ENCODE assay signal across 8 cellular contexts in the genomic region with DNA sequence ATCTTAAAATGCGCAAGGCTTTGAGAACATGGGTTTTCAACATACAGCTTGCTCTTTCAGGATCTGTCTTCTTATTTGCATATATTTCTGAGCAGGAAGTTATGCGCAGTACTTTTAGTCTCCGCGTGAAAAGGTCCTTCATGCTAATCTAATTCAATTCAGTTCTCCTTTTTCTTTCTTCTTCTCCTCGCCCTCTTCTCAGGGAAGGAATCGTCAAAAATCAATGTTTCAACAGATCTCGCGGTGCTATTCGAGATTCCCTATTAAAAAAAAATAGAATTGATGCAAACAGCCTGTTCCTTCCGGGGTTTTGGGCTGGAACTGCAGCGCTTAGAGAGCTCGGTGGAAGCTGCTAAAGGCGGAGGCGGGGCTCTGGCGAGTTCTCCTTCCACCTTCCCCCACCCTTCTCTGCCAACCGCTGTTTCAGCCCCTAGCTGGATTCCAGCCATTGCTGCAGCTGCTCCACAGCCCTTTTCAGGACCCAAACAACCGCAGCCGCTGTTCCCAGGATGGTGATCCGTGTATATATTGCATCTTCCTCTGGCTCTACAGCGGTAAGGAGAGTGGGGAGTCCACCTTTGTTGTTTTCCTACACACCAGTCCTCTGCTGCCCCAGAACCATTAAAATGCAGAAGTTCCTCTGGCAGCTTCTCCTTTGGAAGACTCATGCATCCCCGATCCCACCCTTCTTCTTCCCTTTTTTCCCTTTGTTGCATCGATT. TPM values are rescaled to one million over a fixed set of nuclear protein-coding genes. Genes with fewer than 3 reads are reported as not detected.
DNase-seq lines count a peak whose midpoint lies in the region; TF ChIP-seq lines count a peak whose summit lies in the region.

Gene HMGN5 (minus strand): TSS at position 222 of the 721 bp plus-strand sequence. CDS start 80,364 bp downstream, outside the sequence.
Gene SH3BGRL (plus strand): TSS at position 411 of the 721 bp plus-strand sequence. CDS start 99 bp downstream, at position 510.

- no peaks in the 10 kb centered on the region for H3K9me3 Mint-ChIP-seq in activated naive CD8-positive, alpha-beta T cell (ENCODE audit: low read depth)

- peaks cover 40% of the 10 kb centered on the region for H3K79me2 ChIP-seq in osteoblast (ENCODE audit: insufficient read depth, low read length)

- H4K20me1 ChIP-seq in osteoblast (ENCODE audit: insufficient read depth, low read length): no peaks in the 10 kb centered on the region

- H3K27me3 Mint-ChIP-seq in activated naive CD8-positive, alpha-beta T cell: no peaks in the 10 kb centered on the region

- peak; percentile 1 for DNase-seq in COR-L47 (lab: John Stamatoyannopoulos, UW)
- DNase-seq in GM20000 (ENCODE audit: low spot score): peak; percentile 36
- peak; percentile 76 for DNase-seq in HT-29 (ENCODE audit: low spot score)
- DNase-seq in SK-N-MC (ENCODE audit: low read depth, low spot score): peak; percentile 70
- DNase-seq in head of caudate nucleus: peak; percentile 47 to 88 (median 74)
- DNase-seq in osteoblast (ENCODE audit: insufficient read length, low spot score, missing footprints): peak; percentile 59

- H3K36me3 Mint-ChIP-seq in activated naive CD8-positive, alpha-beta T cell: peaks cover 5% of the 10 kb centered on the region

- peak within 1 kb of the TSS; percentile 96 for H3K27ac Mint-ChIP-seq in activated naive CD8-positive, alpha-beta T cell

- peaks cover 49% of the 10 kb centered on the region for H3K4me1 Mint-ChIP-seq in activated naive CD8-positive, alpha-beta T cell (ENCODE audit: low read depth)

- TF ChIP-seq CTCF in GM20000 (IDR thresholded peaks at IDR 0.05; ENCODE audit: extremely low read depth, missing control alignments) (no peak), osteoblast (IDR thresholded peaks at IDR 0.05; ENCODE audit: extremely low read depth, low read depth, low read length) (no peak)

- H3K36me3 ChIP-seq in SK-N-MC (ENCODE audit: insufficient read depth, low read length) (peaks cover 15% of the 10 kb centered on the region), osteoblast (ENCODE audit: insufficient read depth, low read length) (no peaks in the 10 kb centered on the region), thymus (ENCODE audit: control insufficient read depth, insufficient read depth) (no peaks in the 10 kb centered on the region)

- H3K27me3 ChIP-seq in osteoblast (ENCODE audit: insufficient read depth, low read length) (no peaks in the 10 kb centered on the region), thymus (ENCODE audit: control insufficient read depth, insufficient read depth) (no peaks in the 10 kb centered on the region)

- peak within 1 kb of the TSS; percentile 75 for H3K4me3 ChIP-seq in SK-N-MC
- H3K4me3 ChIP-seq in osteoblast (ENCODE audit: insufficient read depth, low read length): peak within 1 kb of the TSS; percentile 81
- peak within 1 kb of the TSS; percentile 76 for H3K4me3 ChIP-seq in thymus (ENCODE audit: low read length)

- H3K4me2 ChIP-seq in osteoblast (ENCODE audit: insufficient read depth, low read length): peak within 1 kb of the TSS; percentile 76

- H3K27ac ChIP-seq in SK-N-MC: peak within 1 kb of the TSS; percentile 95
- H3K27ac ChIP-seq in osteoblast (ENCODE audit: low read depth, low read length): peak within 1 kb of the TSS; percentile 86
- peak within 1 kb of the TSS; percentile 80 for H3K27ac ChIP-seq in thymus (ENCODE audit: low read depth)

- H3K4me3 Mint-ChIP-seq in activated naive CD8-positive, alpha-beta T cell: peak within 1 kb of the TSS; percentile 99

- peak within 1 kb of the TSS; percentile 90 for H3K9ac ChIP-seq in SK-N-MC (ENCODE audit: insufficient read length)

- under 1% methylated on average over 22 of the region's 22 CpGs for WGBS in thymus

- H2AFZ ChIP-seq in osteoblast (ENCODE audit: low read length): peak within 1 kb of the TSS; percentile 78

- H3K9me3 ChIP-seq in SK-N-MC (ENCODE audit: low read depth, low read length) (no peaks in the 10 kb centered on the region), osteoblast (ENCODE audit: low read depth, low read length) (no peaks in the 10 kb centered on the region), thymus (ENCODE audit: control insufficient read depth) (no peaks in the 10 kb centered on the region)

- H3K4me1 ChIP-seq in osteoblast (ENCODE audit: insufficient read depth, low read length) (peaks cover 2% of the 10 kb centered on the region), thymus (ENCODE audit: control insufficient read depth, insufficient read depth, low read length) (peaks cover 2% of the 10 kb centered on the region)

- intact Hi-C loops in head of caudate nucleus (cut with DNase I): loop anchor here (10.0 kb wide), 2 partner anchors 53 to 173 kb away; no protein-coding TSS in a partner anchor

RNA-seq across cellular contexts. Expression of gene HMGN5, which starts in this region (rescaled TPM):
- total RNA-seq in HT-29 (2014; rRNA removed; shearing (Covaris generic)): 0.08 and 0.76 TPM in 2 replicates
- total RNA-seq in osteoblast: 0.88 and 1.8 TPM in 2 replicates
- 8.2 TPM for polyA plus RNA-seq in thymus

RNA-seq across cellular contexts. Expression of gene SH3BGRL, which starts in this region (rescaled TPM):
- total RNA-seq in HT-29 (2014; rRNA removed; shearing (Covaris generic)): 12.0 and 12.2 TPM in 2 replicates
- 94.1 and 97.2 TPM in 2 replicates for total RNA-seq in osteoblast
- polyA plus RNA-seq in thymus: 201 TPM

Comparison
In these comparisons a context has a peak if more than half of its experiments do, and no peak if none do; other contexts are left out.
1. Peak in every context shown above with its lines: DNase-seq, H3K4me3 ChIP-seq and H3K27ac ChIP-seq.
2. DNase-seq: peak in every context shown above with its lines; median percentile 76 in HT-29; 74 in head of caudate nucleus; 70 in SK-N-MC; 59 in osteoblast; 36 in GM20000; 1 in COR-L47.